1 cellular context compared by ENCODE assay signal in the genomic region with DNA sequence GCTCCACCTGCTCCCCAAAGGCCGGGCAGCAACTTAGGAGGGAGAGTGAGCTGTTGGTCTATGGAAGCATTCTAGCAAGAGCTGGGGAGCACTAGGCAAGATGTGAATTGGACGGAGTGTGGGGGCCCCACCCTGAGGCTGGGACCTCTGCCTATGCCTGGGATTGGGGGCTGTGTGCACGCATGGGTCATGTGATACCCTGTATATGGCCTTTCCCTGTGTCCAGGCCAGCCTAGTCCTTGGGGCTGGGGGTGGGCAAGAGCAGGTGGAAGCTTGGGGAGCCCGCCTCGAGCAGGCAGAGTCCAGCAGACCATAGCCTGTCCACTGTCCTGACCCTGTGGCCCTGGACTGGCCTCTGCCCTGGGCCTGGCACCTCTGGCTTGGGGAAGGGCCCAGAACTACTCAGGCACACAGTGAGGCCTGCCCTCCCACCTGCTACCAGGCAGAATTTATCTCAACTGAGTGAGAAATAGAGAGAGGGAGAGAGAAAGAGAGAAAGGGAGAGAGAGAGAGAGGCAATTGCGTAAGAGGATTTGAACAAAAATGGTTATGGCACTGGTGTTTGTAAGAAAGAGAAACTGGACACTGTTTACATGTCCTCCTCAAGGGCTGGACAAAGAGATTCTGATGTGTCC.
TF ChIP-seq lines count a peak whose summit lies in the region.

No MANE protein-coding gene starts in this region.

TF ChIP-seq in HepG2, 621 proteins besides CTCF, POLR2A, EP300 and RAD21 (continued from another document and continues in another):
- TF ChIP-seq, protein P1, sequence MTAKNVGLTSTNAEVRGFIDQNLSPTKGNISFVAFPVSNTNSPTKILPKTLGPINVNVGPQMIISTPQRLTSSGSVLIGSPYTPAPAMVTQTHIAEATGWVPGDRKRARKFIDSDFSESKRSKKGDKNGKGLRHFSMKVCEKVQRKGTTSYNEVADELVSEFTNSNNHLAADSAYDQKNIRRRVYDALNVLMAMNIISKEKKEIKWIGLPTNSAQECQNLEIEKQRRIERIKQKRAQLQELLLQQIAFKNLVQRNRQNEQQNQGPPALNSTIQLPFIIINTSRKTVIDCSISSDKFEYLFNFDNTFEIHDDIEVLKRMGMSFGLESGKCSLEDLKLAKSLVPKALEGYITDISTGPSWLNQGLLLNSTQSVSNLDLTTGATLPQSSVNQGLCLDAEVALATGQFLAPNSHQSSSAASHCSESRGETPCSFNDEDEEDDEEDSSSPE (CRISPR knock-in tag; IDR thresholded peaks at IDR 0.05) = no peak
- TF ChIP-seq ZNF235 (CRISPR knock-in tag; IDR thresholded peaks at IDR 0.05; ENCODE audit: borderline replicate concordance) (no peak), XBP1 (CRISPR knock-in tag; IDR thresholded peaks at IDR 0.05) (no peak), ATAD3A (CRISPR knock-in tag; IDR thresholded peaks at IDR 0.05) (no peak), NFYB (CRISPR knock-in tag; IDR thresholded peaks at IDR 0.05) (no peak), KLF6 (CRISPR knock-in tag; IDR thresholded peaks at IDR 0.05) (no peak), MYNN (CRISPR knock-in tag; IDR thresholded peaks at IDR 0.05; ENCODE audit: low read depth) (no peak), ELF4 (CRISPR knock-in tag; IDR thresholded peaks at IDR 0.05; ENCODE audit: borderline replicate concordance) (no peak), CCAR2 (optimal IDR thresholded peaks at IDR 0.05; ENCODE audit: low read depth, low read length) (no peak), ZSCAN21 (CRISPR knock-in tag; IDR thresholded peaks at IDR 0.05; ENCODE audit: borderline replicate concordance) (no peak), CBFB (CRISPR knock-in tag; IDR thresholded peaks at IDR 0.05) (no peak), JUNB (CRISPR knock-in tag; IDR thresholded peaks at IDR 0.05; ENCODE audit: borderline replicate concordance) (no peak), MAFF (IDR thresholded peaks at IDR 0.05; ENCODE audit: low read depth, low read length) (no peak), ZNF687 (CRISPR knock-in tag; IDR thresholded peaks at IDR 0.05) (peak; percentile 83), RELA (CRISPR knock-in tag; IDR thresholded peaks at IDR 0.05) (no peak), KMT2A (CRISPR knock-in tag; IDR thresholded peaks at IDR 0.05) (no peak), SCMH1 (CRISPR knock-in tag; IDR thresholded peaks at IDR 0.05; ENCODE audit: borderline replicate concordance) (no peak), TFE3 (CRISPR knock-in tag; IDR thresholded peaks at IDR 0.05) (no peak), SRSF1 (optimal IDR thresholded peaks at IDR 0.05; ENCODE audit: low read depth, low read length) (no peak), ZNF883 (CRISPR knock-in tag; IDR thresholded peaks at IDR 0.05; ENCODE audit: not compliant biosample characterization) (peak; percentile 62), FOXM1 (CRISPR knock-in tag; IDR thresholded peaks at IDR 0.05) (no peak), ZNF878 (CRISPR knock-in tag; IDR thresholded peaks at IDR 0.05) (no peak), ZNF282 (IDR thresholded peaks at IDR 0.05; ENCODE audit: partially characterized antibody) (no peak), ZNF777 (CRISPR knock-in tag; IDR thresholded peaks at IDR 0.05) (no peak), FOXA3 (CRISPR knock-in tag; IDR thresholded peaks at IDR 0.05) (peak; percentile 45; the same call in 1 of the 2 replicates), SP5 (CRISPR knock-in tag; IDR thresholded peaks at IDR 0.05; ENCODE audit: borderline replicate concordance, low read depth) (no peak), ZNF451 (CRISPR knock-in tag; IDR thresholded peaks at IDR 0.05) (no peak), ZNF549 (CRISPR knock-in tag; IDR thresholded peaks at IDR 0.05) (no peak), ZNF772 (CRISPR knock-in tag; IDR thresholded peaks at IDR 0.05) (no peak), RCOR2 (CRISPR knock-in tag; IDR thresholded peaks at IDR 0.05) (no peak), ZNF781 (CRISPR knock-in tag; IDR thresholded peaks at IDR 0.05; ENCODE audit: borderline replicate concordance, not compliant biosample characterization) (no peak), ZNF770 (CRISPR knock-in tag; IDR thresholded peaks at IDR 0.05) (no peak)
- TF ChIP-seq, protein P2, sequence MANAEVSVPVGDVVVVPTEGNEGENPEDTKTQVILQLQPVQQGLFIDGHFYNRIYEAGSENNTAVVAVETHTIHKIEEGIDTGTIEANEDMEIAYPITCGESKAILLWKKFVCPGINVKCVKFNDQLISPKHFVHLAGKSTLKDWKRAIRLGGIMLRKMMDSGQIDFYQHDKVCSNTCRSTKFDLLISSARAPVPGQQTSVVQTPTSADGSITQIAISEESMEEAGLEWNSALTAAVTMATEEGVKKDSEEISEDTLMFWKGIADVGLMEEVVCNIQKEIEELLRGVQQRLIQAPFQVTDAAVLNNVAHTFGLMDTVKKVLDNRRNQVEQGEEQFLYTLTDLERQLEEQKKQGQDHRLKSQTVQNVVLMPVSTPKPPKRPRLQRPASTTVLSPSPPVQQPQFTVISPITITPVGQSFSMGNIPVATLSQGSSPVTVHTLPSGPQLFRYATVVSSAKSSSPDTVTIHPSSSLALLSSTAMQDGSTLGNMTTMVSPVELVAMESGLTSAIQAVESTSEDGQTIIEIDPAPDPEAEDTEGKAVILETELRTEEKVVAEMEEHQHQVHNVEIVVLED (CRISPR knock-in tag; IDR thresholded peaks at IDR 0.05; ENCODE audit: borderline replicate concordance) = no peak; the same call in 1 of the 2 replicates
- TF ChIP-seq, protein P3, sequence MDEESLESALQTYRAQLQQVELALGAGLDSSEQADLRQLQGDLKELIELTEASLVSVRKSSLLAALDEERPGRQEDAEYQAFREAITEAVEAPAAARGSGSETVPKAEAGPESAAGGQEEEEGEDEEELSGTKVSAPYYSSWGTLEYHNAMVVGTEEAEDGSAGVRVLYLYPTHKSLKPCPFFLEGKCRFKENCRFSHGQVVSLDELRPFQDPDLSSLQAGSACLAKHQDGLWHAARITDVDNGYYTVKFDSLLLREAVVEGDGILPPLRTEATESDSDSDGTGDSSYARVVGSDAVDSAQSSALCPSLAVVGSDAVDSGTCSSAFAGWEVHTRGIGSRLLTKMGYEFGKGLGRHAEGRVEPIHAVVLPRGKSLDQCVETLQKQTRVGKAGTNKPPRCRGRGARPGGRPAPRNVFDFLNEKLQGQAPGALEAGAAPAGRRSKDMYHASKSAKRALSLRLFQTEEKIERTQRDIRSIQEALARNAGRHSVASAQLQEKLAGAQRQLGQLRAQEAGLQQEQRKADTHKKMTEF (CRISPR knock-in tag; IDR thresholded peaks at IDR 0.05) = peak; percentile 59
- TF ChIP-seq, protein P4, sequence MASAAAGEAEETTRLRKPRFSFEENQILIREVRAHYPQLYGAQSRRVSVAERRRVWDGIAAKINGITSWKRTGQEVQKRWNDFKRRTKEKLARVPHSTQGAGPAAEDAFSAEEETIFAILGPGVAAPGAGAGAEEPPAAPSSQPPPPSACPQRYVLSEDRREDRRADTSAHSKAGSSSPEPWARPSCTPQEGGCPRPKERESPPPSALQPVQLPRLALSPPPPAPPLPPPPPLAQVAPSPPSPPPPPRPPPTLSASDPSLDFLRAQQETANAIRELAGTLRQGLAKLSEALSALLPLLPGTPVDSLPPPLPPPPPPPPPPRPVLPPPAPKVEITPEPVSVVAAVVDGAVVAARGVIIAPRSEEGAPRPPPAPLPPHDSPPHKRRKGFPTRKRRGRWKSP (CRISPR knock-in tag; IDR thresholded peaks at IDR 0.05) = no peak; the same call in 1 of the 2 replicates
- TF ChIP-seq, protein P5, sequence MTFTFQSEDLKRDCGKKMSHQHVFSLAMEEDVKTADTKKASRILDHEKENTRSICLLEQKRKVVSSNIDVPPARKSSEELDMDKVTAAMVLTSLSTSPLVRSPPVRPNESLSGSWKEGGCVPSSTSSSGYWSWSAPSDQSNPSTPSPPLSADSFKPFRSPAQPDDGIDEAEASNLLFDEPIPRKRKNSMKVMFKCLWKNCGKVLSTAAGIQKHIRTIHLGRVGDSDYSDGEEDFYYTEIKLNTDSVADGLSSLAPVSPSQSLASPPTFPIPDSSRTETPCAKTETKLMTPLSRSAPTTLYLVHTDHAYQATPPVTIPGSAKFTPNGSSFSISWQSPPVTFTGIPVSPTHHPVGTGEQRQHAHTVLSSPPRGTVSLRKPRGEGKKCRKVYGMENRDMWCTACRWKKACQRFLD (CRISPR knock-in tag; IDR thresholded peaks at IDR 0.05; ENCODE audit: borderline replicate concordance) = no peak
- TF ChIP-seq, protein P6, sequence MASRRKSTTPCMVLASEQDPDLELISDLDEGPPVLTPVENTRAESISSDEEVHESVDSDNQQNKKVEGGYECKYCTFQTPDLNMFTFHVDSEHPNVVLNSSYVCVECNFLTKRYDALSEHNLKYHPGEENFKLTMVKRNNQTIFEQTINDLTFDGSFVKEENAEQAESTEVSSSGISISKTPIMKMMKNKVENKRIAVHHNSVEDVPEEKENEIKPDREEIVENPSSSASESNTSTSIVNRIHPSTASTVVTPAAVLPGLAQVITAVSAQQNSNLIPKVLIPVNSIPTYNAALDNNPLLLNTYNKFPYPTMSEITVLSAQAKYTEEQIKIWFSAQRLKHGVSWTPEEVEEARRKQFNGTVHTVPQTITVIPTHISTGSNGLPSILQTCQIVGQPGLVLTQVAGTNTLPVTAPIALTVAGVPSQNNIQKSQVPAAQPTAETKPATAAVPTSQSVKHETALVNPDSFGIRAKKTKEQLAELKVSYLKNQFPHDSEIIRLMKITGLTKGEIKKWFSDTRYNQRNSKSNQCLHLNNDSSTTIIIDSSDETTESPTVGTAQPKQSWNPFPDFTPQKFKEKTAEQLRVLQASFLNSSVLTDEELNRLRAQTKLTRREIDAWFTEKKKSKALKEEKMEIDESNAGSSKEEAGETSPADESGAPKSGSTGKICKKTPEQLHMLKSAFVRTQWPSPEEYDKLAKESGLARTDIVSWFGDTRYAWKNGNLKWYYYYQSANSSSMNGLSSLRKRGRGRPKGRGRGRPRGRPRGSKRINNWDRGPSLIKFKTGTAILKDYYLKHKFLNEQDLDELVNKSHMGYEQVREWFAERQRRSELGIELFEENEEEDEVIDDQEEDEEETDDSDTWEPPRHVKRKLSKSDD (CRISPR knock-in tag; IDR thresholded peaks at IDR 0.05; ENCODE audit: low read depth) = no peak
- TF ChIP-seq, protein P7, sequence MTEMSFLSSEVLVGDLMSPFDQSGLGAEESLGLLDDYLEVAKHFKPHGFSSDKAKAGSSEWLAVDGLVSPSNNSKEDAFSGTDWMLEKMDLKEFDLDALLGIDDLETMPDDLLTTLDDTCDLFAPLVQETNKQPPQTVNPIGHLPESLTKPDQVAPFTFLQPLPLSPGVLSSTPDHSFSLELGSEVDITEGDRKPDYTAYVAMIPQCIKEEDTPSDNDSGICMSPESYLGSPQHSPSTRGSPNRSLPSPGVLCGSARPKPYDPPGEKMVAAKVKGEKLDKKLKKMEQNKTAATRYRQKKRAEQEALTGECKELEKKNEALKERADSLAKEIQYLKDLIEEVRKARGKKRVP (CRISPR knock-in tag; IDR thresholded peaks at IDR 0.05) = no peak
